9 cellular contexts compared by ENCODE assay signal in the genomic region with DNA sequence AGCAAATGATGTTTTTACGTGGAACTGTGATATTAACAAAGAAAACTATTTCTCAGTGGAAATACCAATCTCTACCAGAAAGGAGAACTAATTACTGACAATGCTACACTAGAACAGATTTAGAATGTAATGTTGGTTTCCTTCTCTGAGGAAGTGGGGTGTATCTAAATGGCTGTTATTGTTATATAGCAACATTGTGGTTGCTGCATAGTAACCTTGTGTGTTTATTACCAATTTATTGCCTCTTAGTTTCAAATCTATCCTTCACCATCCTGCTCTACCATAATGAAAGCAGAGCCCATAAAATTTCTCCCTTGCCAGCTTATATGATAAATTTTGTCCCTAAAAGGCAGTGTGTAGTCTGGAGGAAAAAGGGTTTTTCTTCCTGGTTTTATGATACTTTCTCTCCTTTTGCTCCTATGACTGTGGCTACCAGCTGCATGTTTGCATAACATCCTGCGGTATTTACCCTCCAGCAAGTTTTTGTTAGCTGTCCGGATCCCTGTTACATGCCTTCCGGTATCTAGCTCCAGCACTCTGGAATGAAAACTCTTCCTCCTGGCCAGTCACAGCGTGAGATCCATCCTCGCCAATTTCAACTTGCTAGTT. TPM values are rescaled to one million over a fixed set of nuclear protein-coding genes. Genes with fewer than 3 reads are reported as not detected.
DNase-seq lines count a peak whose midpoint lies in the region; ATAC-seq, FAIRE-seq and TF ChIP-seq lines count a peak whose summit lies in the region.
"Had no signal": no experiment of that assay in that cellular context is flagged by ENCODE, and none has a peak within 500 bp of the region (broad histone marks: within the 10 kb centered on the region; RNA-seq: fewer than 3 reads in every experiment).

No MANE protein-coding gene starts in this region.

- TF ChIP-seq EP300 in sigmoid colon (IDR thresholded peaks at IDR 0.05), result no peak

- H3K4me2 ChIP-seq in BLaER1, result peak overlapping the region; percentile 56

- H3K27ac Mint-ChIP-seq in activated naive CD4-positive, alpha-beta T cell treated with anti-CD3 and anti-CD28 coated beads for 36 hours, result no peak overlapping the region

- no peaks in the 10 kb centered on the region for H4K20me1 ChIP-seq in BLaER1

- H3K4me1 ChIP-seq in BLaER1, result peaks cover 66% of the 10 kb centered on the region
- peaks cover 0 to 16% (median 14%) of the 10 kb centered on the region in 4 donors for H3K4me1 ChIP-seq in sigmoid colon
- H3K4me1 ChIP-seq in kidney (ENCODE audit: control insufficient read depth in 1 of 2, insufficient read depth in 1 of 2, low read depth in 1 of 2, low read length in 2 of 2), result no peaks in the 10 kb centered on the region

- TF ChIP-seq CTCF in RWPE1 (conservative IDR thresholded peaks at IDR 0.05; ENCODE audit: low read depth) (no peak), sigmoid colon (IDR thresholded peaks at IDR 0.05) (no peak), kidney (IDR thresholded peaks at IDR 0.05; ENCODE audit: borderline replicate concordance, extremely low read depth, insufficient read depth) (no peak)

- no peak for TF ChIP-seq POLR2A in sigmoid colon (IDR thresholded peaks at IDR 0.05)

- ATAC-seq in GM19395 (IDR thresholded peaks at IDR 0.05; ENCODE audit: unreplicated experiment) (peak; percentile 75), HG03432 (IDR thresholded peaks at IDR 0.05; ENCODE audit: unreplicated experiment) (peak; percentile 84)

- H3K9me3 Mint-ChIP-seq in activated naive CD4-positive, alpha-beta T cell treated with anti-CD3 and anti-CD28 coated beads for 36 hours, result no peaks in the 10 kb centered on the region
- H3K9me3 Mint-ChIP-seq: neural crest cell had no signal

- CTCF ChIA-PET in RWPE1 (lab: Yijun Ruan, JAX), result interaction anchor here (0.7 kb wide), 1 partner anchor 9 kb away, joined by 4 read pairs; no protein-coding TSS in a partner anchor
- CTCF ChIA-PET in activated naive CD4-positive, alpha-beta T cell treated with anti-CD3 and anti-CD28 coated beads for 36 hours (lab: Charles Lee), result no interaction called here

- DNase-seq in RWPE1 (ENCODE audit: low spot score), result peak; percentile 62
- DNase-seq in fibroblast of the conjunctiva (ENCODE audit: low read depth), result peak; percentile 78
- DNase-seq in sigmoid colon, result peak; percentile 71
- no peak for DNase-seq in kidney
- DNase-seq in activated naive CD4-positive, alpha-beta T cell treated with anti-CD3 and anti-CD28 coated beads for 36 hours, result no peak

- H3K36me3 Mint-ChIP-seq in activated naive CD4-positive, alpha-beta T cell treated with anti-CD3 and anti-CD28 coated beads for 36 hours (ENCODE audit: low read depth), result no peaks in the 10 kb centered on the region

- H3K9ac ChIP-seq in BLaER1, result 0 out of 2 replicates have a peak overlapping the region, but pooled peaks have one; percentile 5
- no peak overlapping the region for H3K9ac ChIP-seq in kidney (ENCODE audit: low read length in 2 of 2)

- H3K9me3 ChIP-seq in BLaER1 (no peaks in the 10 kb centered on the region), sigmoid colon (no peaks in the 10 kb centered on the region), kidney (ENCODE audit: control insufficient read depth in 1 of 2, low read length in 2 of 2) (no peaks in the 10 kb centered on the region)

- H3K36me3 ChIP-seq in BLaER1, result no peaks in the 10 kb centered on the region
- no peaks in the 10 kb centered on the region for H3K36me3 ChIP-seq in sigmoid colon
- H3K36me3 ChIP-seq in kidney (ENCODE audit: control insufficient read depth in 1 of 2, insufficient read depth in 2 of 2, low read length in 2 of 2), result no peaks in the 10 kb centered on the region

- no peaks in the 10 kb centered on the region for H3K27me3 ChIP-seq in BLaER1
- H3K27me3 ChIP-seq in sigmoid colon, result no peaks in the 10 kb centered on the region

- FAIRE-seq in kidney (lab: Jason Lieb, UNC), result no peak

- 0 out of 2 replicates have a peak overlapping the region, but pooled peaks have one; percentile 15 for H3K4me3 ChIP-seq in BLaER1
- H3K4me3 ChIP-seq in sigmoid colon, result peak overlapping the region in 2 of 4 donors; percentile 10 to 15
- H3K4me3 ChIP-seq in kidney (ENCODE audit: low read length in 2 of 2), result peak overlapping the region in 1 of 2 donors; percentile 1

- peaks cover 2% of the 10 kb centered on the region for H3K4me1 Mint-ChIP-seq in activated naive CD4-positive, alpha-beta T cell treated with anti-CD3 and anti-CD28 coated beads for 36 hours (ENCODE audit: low read depth)

- POLR2A ChIA-PET in RWPE1 (lab: Yijun Ruan, JAX; ENCODE audit: low non-redundant PET), result no interaction called here

- H3K27ac ChIP-seq in BLaER1 (peak overlapping the region; percentile 56), RWPE1 (peak overlapping the region; percentile 78), sigmoid colon (peak overlapping the region; percentile 31 to 73 (median 66)), kidney (ENCODE audit: low read depth in 2 of 2, low read length in 2 of 2) (peak overlapping the region in 1 of 2 donors; percentile 14)

- H3K27me3 Mint-ChIP-seq in activated naive CD4-positive, alpha-beta T cell treated with anti-CD3 and anti-CD28 coated beads for 36 hours (ENCODE audit: low read depth), result peaks cover 10% of the 10 kb centered on the region

- intact Hi-C loops in sigmoid colon (cut with DNase I) (no loop called here), kidney (cut with DNase I) (no loop called here)
- intact Hi-C loops in activated naive CD4-positive, alpha-beta T cell treated with anti-CD3 and anti-CD28 coated beads for 36 hours (cut with micrococcal nuclease), result no loop called here

- 7 to 17% methylated on average over 6 of the region's 6 CpGs for WGBS in sigmoid colon, 2 donors

- no peak overlapping the region for H3K4me3 Mint-ChIP-seq in activated naive CD4-positive, alpha-beta T cell treated with anti-CD3 and anti-CD28 coated beads for 36 hours
- H3K4me3 Mint-ChIP-seq: neural crest cell had no signal

RNA-seq across cellular contexts. Expression of gene KLRK1, which starts 5.7 kb away (rescaled TPM):
- 1 to 10 TPM in 2 of 4 donors, under 1 TPM in 1, not detected in 1; 0.33 to 1.8 (median 1.7) TPM for total RNA-seq in sigmoid colon
- 10 to 100 TPM in 1 of 3 donors, 1 to 10 TPM in 1, not detected in 1; 2.4 to 16.0 TPM for polyA plus RNA-seq in sigmoid colon
- total RNA-seq in kidney, result 5.2 TPM
- polyA plus RNA-seq in kidney (ENCODE audit: insufficient read depth, low read depth, low replicate concordance), result 0.75 TPM
- under 1 TPM; 0.35 to 0.50 TPM for total RNA-seq in activated naive CD4-positive, alpha-beta T cell treated with anti-CD3 and anti-CD28 coated beads for 36 hours
- total RNA-seq: neural crest cell had no signal

RNA-seq across cellular contexts. Expression of gene KLRC4, which starts 14.1 kb away (rescaled TPM):
- total RNA-seq in sigmoid colon (under 1 TPM in 1 of 4 donors, not detected in 3; 0.54 TPM), kidney (1.4 TPM)
- polyA plus RNA-seq in sigmoid colon (under 1 TPM in 1 of 3 donors, not detected in 2; 0.23 TPM), kidney (ENCODE audit: insufficient read depth, low read depth, low replicate concordance) (not detected)
- not detected for total RNA-seq in activated naive CD4-positive, alpha-beta T cell treated with anti-CD3 and anti-CD28 coated beads for 36 hours
- total RNA-seq: neural crest cell had no signal

RNA-seq across cellular contexts. Expression of gene KLRC3, which starts 24.9 kb away (rescaled TPM):
- total RNA-seq in sigmoid colon, result not detected
- 1 to 10 TPM in 1 of 3 donors, not detected in 2; 1.8 TPM for polyA plus RNA-seq in sigmoid colon
- total RNA-seq in kidney, result 0.72 TPM
- not detected for polyA plus RNA-seq in kidney (ENCODE audit: insufficient read depth, low read depth, low replicate concordance)
- not detected for total RNA-seq in activated naive CD4-positive, alpha-beta T cell treated with anti-CD3 and anti-CD28 coated beads for 36 hours
- total RNA-seq: neural crest cell had no signal

RNA-seq across cellular contexts. Expression of gene KLRC2, which starts 40.3 kb away (rescaled TPM):
- total RNA-seq in sigmoid colon, result under 1 TPM in 1 of 4 donors, not detected in 3; 0.49 TPM
- polyA plus RNA-seq in sigmoid colon, result under 1 TPM in 1 of 3 donors, not detected in 2; 0.74 TPM
- 0.50 TPM for total RNA-seq in kidney
- not detected for polyA plus RNA-seq in kidney (ENCODE audit: insufficient read depth, low read depth, low replicate concordance)
- total RNA-seq in activated naive CD4-positive, alpha-beta T cell treated with anti-CD3 and anti-CD28 coated beads for 36 hours, result not detected
- total RNA-seq: neural crest cell had no signal

RNA-seq across cellular contexts. Expression of gene KLRC1, which starts 57.7 kb away (rescaled TPM):
- total RNA-seq in sigmoid colon (not detected), kidney (1.4 TPM)
- polyA plus RNA-seq in sigmoid colon (1 to 10 TPM in 2 of 3 donors, under 1 TPM in 1; 0.69 to 1.8 (median 1.3) TPM), kidney (ENCODE audit: insufficient read depth, low read depth, low replicate concordance) (not detected)
- under 1 TPM in 1 of 2 experiments, not detected in 1; 0.21 TPM for total RNA-seq in activated naive CD4-positive, alpha-beta T cell treated with anti-CD3 and anti-CD28 coated beads for 36 hours
- total RNA-seq: neural crest cell had no signal

Comparison
In these comparisons a context has a peak if more than half of its experiments do, and no peak if none do; other contexts are left out.
1. DNase-seq: peak in RWPE1 (single experiment), fibroblast of the conjunctiva (single experiment) and sigmoid colon (single experiment); none in kidney (single experiment) and activated naive CD4-positive, alpha-beta T cell treated with anti-CD3 and anti-CD28 coated beads for 36 hours (single experiment).